In genomic region chr6:150919938-150920337, GRCh38 we compare ENCODE assay signal across 30 cellular contexts.
"Had no signal": no experiment of that assay in that cellular context is flagged by ENCODE, and none has a peak within 500 bp of the region (broad histone marks: within the 10 kb centered on the region; RNA-seq: fewer than 3 reads in every experiment).

No MANE protein-coding gene starts in this region.

- H3K27me3 ChIP-seq: adrenal gland, body of pancreas, colonic mucosa had no signal

- H3K9me3 ChIP-seq: adrenal gland, body of pancreas, colonic mucosa had no signal

- DNase-seq: activated CD4-positive, alpha-beta memory T cell treated with anti-CD3 and anti-CD28 coated beads for 36 hours; activated CD4-positive, alpha-beta T cell treated with anti-CD3 and anti-CD28 coated beads for 36 hours; activated CD4-positive, alpha-beta T cell treated with anti-CD3 and anti-CD28 coated beads, Interleukin-2, amount 10 ng/mL, durations not matched to agents 24 days and 14 days; activated CD4-positive, CD25-positive, alpha-beta regulatory T cell; activated CD4-positive, CD25-positive, alpha-beta regulatory T cell treated with anti-CD3 and anti-CD28 coated beads, Interleukin-2, amount 50 U/mL, for 72 hours; activated CD8-positive, alpha-beta memory T cell treated with anti-CD3 and anti-CD28 coated beads, Interleukin-2, amount 10 ng/mL, durations not matched to agents 7 days and 5 days; activated CD8-positive, alpha-beta memory T cell treated with anti-CD3 and anti-CD28 coated beads, Interleukin-2, amount 50 U/mL, for 4 hours; activated CD8-positive, alpha-beta T cell treated with anti-CD3 and anti-CD28 coated beads, Interleukin-2, amount 10 ng/mL, durations not matched to agents 7 days and 5 days; activated effector memory CD4-positive, alpha-beta T cell treated with anti-CD3 and anti-CD28 coated beads, Interleukin-2, amount 50 U/mL, for 16 hours; activated naive CD4-positive, alpha-beta T cell treated with anti-CD3 and anti-CD28 coated beads for 36 hours; activated naive CD8-positive, alpha-beta T cell treated with anti-CD3 and anti-CD28 coated beads for 36 hours; activated naive CD8-positive, alpha-beta T cell treated with anti-CD3 and anti-CD28 coated beads, Interleukin-2, amount 50 U/mL, for 24 hours; activated T-cell treated with anti-CD3 and anti-CD28 coated beads, Interleukin-2, amount 50 U/mL, for 1 hour; activated T-cell treated with anti-CD3 and anti-CD28 coated beads, Interleukin-2, amount 50 U/mL, for 48 hours; adrenal gland; amygdala; aorta; body of pancreas; central memory CD4-positive, alpha-beta T cell; cerebellar nuclear complex; colonic mucosa; effector CD8-positive, alpha-beta T cell; foreskin fibroblast; T-helper 2 cell had no signal

- H3K4me1 ChIP-seq: adrenal gland, body of pancreas, colonic mucosa had no signal

- H3K27ac ChIP-seq: adrenal gland, body of pancreas, colonic mucosa had no signal

- H3K4me3 ChIP-seq: adrenal gland, body of pancreas, colonic mucosa had no signal

- H3K27ac Mint-ChIP-seq: activated CD4-positive, alpha-beta memory T cell treated with anti-CD3 and anti-CD28 coated beads for 36 hours; activated CD4-positive, alpha-beta T cell treated with anti-CD3 and anti-CD28 coated beads for 36 hours; activated CD4-positive, alpha-beta T cell treated with anti-CD3 and anti-CD28 coated beads, Interleukin-2, amount 10 ng/mL, durations not matched to agents 24 days and 14 days; activated CD8-positive, alpha-beta memory T cell treated with anti-CD3 and anti-CD28 coated beads, Interleukin-2, amount 10 ng/mL, durations not matched to agents 7 days and 5 days; activated CD8-positive, alpha-beta T cell treated with anti-CD3 and anti-CD28 coated beads, Interleukin-2, amount 10 ng/mL, durations not matched to agents 7 days and 5 days; activated naive CD4-positive, alpha-beta T cell treated with anti-CD3 and anti-CD28 coated beads for 36 hours; activated naive CD4-positive, alpha-beta T cell treated with anti-CD3 and anti-CD28 coated beads, Interleukin-2, amount 50 U/mL, for 24 hours; activated naive CD8-positive, alpha-beta T cell treated with anti-CD3 and anti-CD28 coated beads for 36 hours; activated naive CD8-positive, alpha-beta T cell treated with anti-CD3 and anti-CD28 coated beads, Interleukin-2, amount 50 U/mL, for 24 hours; activated T-helper 1 cell treated with anti-CD3 and anti-CD28 coated beads, Interleukin-12 subunit alpha, Interleukin-12 subunit beta, Interleukin-2, Interleukin-4 antibody, amounts not matched to agents 30 ng/mL and 10 ng/mL and 1 ng/mL, durations not matched to agents 14 hours and 24 hours and 36 hours; activated T-helper 2 cell treated with anti-CD3 and anti-CD28 coated beads, Interferon-gamma antibody, Interleukin-2, Interleukin-4, amounts not matched to agents 10 μg/mL and 5 μg/mL and 100 μg/mL, durations not matched to agents 14 hours and 24 hours and 36 hours had no signal

- H3K36me3 ChIP-seq: colonic mucosa had no signal

- ATAC-seq: activated CD4-positive, alpha-beta T cell treated with anti-CD3 and anti-CD28 coated beads for 36 hours; activated CD8-positive, alpha-beta memory T cell treated with anti-CD3 and anti-CD28 coated beads, Interleukin-2, amount 10 ng/mL, durations not matched to agents 7 days and 5 days; activated CD8-positive, alpha-beta T cell treated with anti-CD3 and anti-CD28 coated beads, Interleukin-2, amount 10 ng/mL, durations not matched to agents 7 days and 5 days; activated naive CD8-positive, alpha-beta T cell treated with anti-CD3 and anti-CD28 coated beads, Interleukin-2, amount 50 U/mL, for 24 hours; body of pancreas; esophagus mucosa had no signal

- H3K9me3 Mint-ChIP-seq: activated CD4-positive, alpha-beta memory T cell treated with anti-CD3 and anti-CD28 coated beads for 36 hours; activated CD4-positive, alpha-beta T cell treated with anti-CD3 and anti-CD28 coated beads, Interleukin-2, amount 10 ng/mL, durations not matched to agents 24 days and 14 days; activated naive CD4-positive, alpha-beta T cell treated with anti-CD3 and anti-CD28 coated beads for 36 hours; activated naive CD4-positive, alpha-beta T cell treated with anti-CD3 and anti-CD28 coated beads, Interleukin-2, amount 50 U/mL, for 24 hours; activated naive CD8-positive, alpha-beta T cell treated with anti-CD3 and anti-CD28 coated beads for 36 hours; activated naive CD8-positive, alpha-beta T cell treated with anti-CD3 and anti-CD28 coated beads, Interleukin-2, amount 50 U/mL, for 24 hours; activated T-helper 1 cell treated with anti-CD3 and anti-CD28 coated beads, Interleukin-12 subunit alpha, Interleukin-12 subunit beta, Interleukin-2, Interleukin-4 antibody, amounts not matched to agents 30 ng/mL and 10 ng/mL and 1 ng/mL, durations not matched to agents 14 hours and 24 hours and 36 hours had no signal

- H3K4me1 Mint-ChIP-seq: activated CD4-positive, alpha-beta T cell treated with anti-CD3 and anti-CD28 coated beads for 36 hours; activated CD4-positive, alpha-beta T cell treated with anti-CD3 and anti-CD28 coated beads, Interleukin-2, amount 10 ng/mL, durations not matched to agents 24 days and 14 days; activated CD8-positive, alpha-beta memory T cell treated with anti-CD3 and anti-CD28 coated beads, Interleukin-2, amount 10 ng/mL, durations not matched to agents 7 days and 5 days; activated naive CD4-positive, alpha-beta T cell treated with anti-CD3 and anti-CD28 coated beads, Interleukin-2, amount 50 U/mL, for 24 hours; activated naive CD8-positive, alpha-beta T cell treated with anti-CD3 and anti-CD28 coated beads for 36 hours; activated naive CD8-positive, alpha-beta T cell treated with anti-CD3 and anti-CD28 coated beads, Interleukin-2, amount 50 U/mL, for 24 hours had no signal

- H3K27me3 Mint-ChIP-seq: activated CD4-positive, alpha-beta memory T cell treated with anti-CD3 and anti-CD28 coated beads for 36 hours; activated CD4-positive, alpha-beta T cell treated with anti-CD3 and anti-CD28 coated beads for 36 hours; activated CD4-positive, alpha-beta T cell treated with anti-CD3 and anti-CD28 coated beads, Interleukin-2, amount 10 ng/mL, durations not matched to agents 24 days and 14 days; activated CD8-positive, alpha-beta memory T cell treated with anti-CD3 and anti-CD28 coated beads, Interleukin-2, amount 10 ng/mL, durations not matched to agents 7 days and 5 days; activated naive CD4-positive, alpha-beta T cell treated with anti-CD3 and anti-CD28 coated beads, Interleukin-2, amount 50 U/mL, for 24 hours; activated naive CD8-positive, alpha-beta T cell treated with anti-CD3 and anti-CD28 coated beads for 36 hours; activated naive CD8-positive, alpha-beta T cell treated with anti-CD3 and anti-CD28 coated beads, Interleukin-2, amount 50 U/mL, for 24 hours had no signal

- H3K4me3 Mint-ChIP-seq: activated CD4-positive, alpha-beta memory T cell treated with anti-CD3 and anti-CD28 coated beads for 36 hours; activated CD4-positive, alpha-beta T cell treated with anti-CD3 and anti-CD28 coated beads for 36 hours; activated CD4-positive, alpha-beta T cell treated with anti-CD3 and anti-CD28 coated beads, Interleukin-2, amount 10 ng/mL, durations not matched to agents 24 days and 14 days; activated CD8-positive, alpha-beta memory T cell treated with anti-CD3 and anti-CD28 coated beads, Interleukin-2, amount 10 ng/mL, durations not matched to agents 7 days and 5 days; activated CD8-positive, alpha-beta T cell treated with anti-CD3 and anti-CD28 coated beads, Interleukin-2, amount 10 ng/mL, durations not matched to agents 7 days and 5 days; activated naive CD4-positive, alpha-beta T cell treated with anti-CD3 and anti-CD28 coated beads for 36 hours; activated naive CD4-positive, alpha-beta T cell treated with anti-CD3 and anti-CD28 coated beads, Interleukin-2, amount 50 U/mL, for 24 hours; activated naive CD8-positive, alpha-beta T cell treated with anti-CD3 and anti-CD28 coated beads for 36 hours; activated naive CD8-positive, alpha-beta T cell treated with anti-CD3 and anti-CD28 coated beads, Interleukin-2, amount 50 U/mL, for 24 hours; activated T-helper 1 cell treated with anti-CD3 and anti-CD28 coated beads, Interleukin-12 subunit alpha, Interleukin-12 subunit beta, Interleukin-2, Interleukin-4 antibody, amounts not matched to agents 30 ng/mL and 10 ng/mL and 1 ng/mL, durations not matched to agents 14 hours and 24 hours and 36 hours had no signal

- FAIRE-seq: endometrium, frontal cortex had no signal
